ENCODE assay signal across 11 cellular contexts in the genomic region with DNA sequence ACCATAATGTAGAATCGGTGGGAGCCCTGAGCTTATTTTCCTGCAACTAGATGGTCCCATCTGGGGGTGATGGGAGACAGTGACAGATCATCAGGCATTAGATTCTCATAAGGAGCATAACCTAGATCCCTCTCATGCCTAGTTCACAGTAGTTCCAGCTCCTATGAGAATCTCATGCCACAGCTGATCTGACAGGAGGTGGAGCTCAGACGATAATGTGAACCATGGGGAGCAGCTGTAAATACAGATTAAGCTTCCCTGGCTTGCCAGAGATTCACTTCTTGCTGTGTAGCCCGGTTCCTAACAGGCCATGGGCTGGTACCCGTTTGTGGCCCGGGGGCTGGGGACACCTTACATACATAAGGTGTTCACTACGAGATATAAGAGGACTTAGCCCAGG. TPM values are rescaled to one million over a fixed set of nuclear protein-coding genes. Genes with fewer than 3 reads are reported as not detected.
A peak's percentile ranks its signal among the peaks of the same experiment; 100 is the strongest.
DNase-seq lines count a peak whose midpoint lies in the region; ATAC-seq and TF ChIP-seq lines count a peak whose summit lies in the region.
"Had no signal": no experiment of that assay in that cellular context is flagged by ENCODE, and none has a peak within 500 bp of the region (broad histone marks: within the 10 kb centered on the region; RNA-seq: fewer than 3 reads in every experiment).

No MANE protein-coding gene starts in this region.

- CTCF ChIA-PET in T-cell (lab: Charles Lee): interaction anchor here in 1 of 2 donors (0.6 kb wide), 1 partner anchor 129 kb away, joined by 6 read pairs; no protein-coding TSS in a partner anchor

- H3K4me1 ChIP-seq in iPS-20b (ENCODE audit: insufficient read depth, low read length) (peaks cover 6% of the 10 kb centered on the region; the same call in 1 of the 2 replicates), upper lobe of right lung (peaks cover 25% of the 10 kb centered on the region)

- DNase-seq in activated naive CD4-positive, alpha-beta T cell treated with anti-CD3 and anti-CD28 coated beads, Interleukin-2, amount 50 U/mL, for 16 hours: no peak
- DNase-seq in T-cell: no peak
- no peak for DNase-seq in stimulated activated naive CD8-positive, alpha-beta T cell treated with anti-CD3 and anti-CD28 coated beads, Interleukin-15, amount 100 ng/mL, for 72 hours
- DNase-seq in SW480 (ENCODE audit: low spot score): no peak
- DNase-seq in upper lobe of right lung: no peak
- DNase-seq: NCI-H526 treated with DMSO at 0.1 percent for 48 hours, upper lobe of left lung, WERI-Rb-1 had no signal

- peak overlapping the region; percentile 99 for H3K4me3 Mint-ChIP-seq in activated naive CD4-positive, alpha-beta T cell treated with anti-CD3 and anti-CD28 coated beads, Interleukin-2, amount 50 U/mL, for 24 hours
- H3K4me3 Mint-ChIP-seq in T-cell: peak overlapping the region; percentile 92 to 95 (median 94)
- peak overlapping the region; percentile 99 for H3K4me3 Mint-ChIP-seq in stimulated activated naive CD8-positive, alpha-beta T cell treated with anti-CD3 and anti-CD28 coated beads, Interleukin-15, amount 100 ng/mL, for 72 hours

- peaks cover 3% of the 10 kb centered on the region for H3K36me3 Mint-ChIP-seq in activated naive CD4-positive, alpha-beta T cell treated with anti-CD3 and anti-CD28 coated beads, Interleukin-2, amount 50 U/mL, for 24 hours
- H3K36me3 Mint-ChIP-seq in T-cell: no peaks in the 10 kb centered on the region

- H3K27me3 Mint-ChIP-seq in activated naive CD4-positive, alpha-beta T cell treated with anti-CD3 and anti-CD28 coated beads, Interleukin-2, amount 50 U/mL, for 24 hours: no peaks in the 10 kb centered on the region
- H3K27me3 Mint-ChIP-seq in T-cell: no peaks in the 10 kb centered on the region
- no peaks in the 10 kb centered on the region for H3K27me3 Mint-ChIP-seq in stimulated activated naive CD8-positive, alpha-beta T cell treated with anti-CD3 and anti-CD28 coated beads, Interleukin-15, amount 100 ng/mL, for 72 hours

- H3K36me3 ChIP-seq in iPS-20b (ENCODE audit: insufficient read depth, low read depth, low read length): no peaks in the 10 kb centered on the region
- no peaks in the 10 kb centered on the region for H3K36me3 ChIP-seq in upper lobe of right lung
- H3K36me3 ChIP-seq: upper lobe of left lung had no signal

- ATAC-seq in T-cell (replicated peaks in 1 of 4): no peak
- no peak for ATAC-seq in stimulated activated naive CD8-positive, alpha-beta T cell treated with anti-CD3 and anti-CD28 coated beads, Interleukin-15, amount 100 ng/mL, for 72 hours
- ATAC-seq in HG02571 (IDR thresholded peaks at IDR 0.05; ENCODE audit: unreplicated experiment): no peak
- ATAC-seq in upper lobe of right lung: no peak

- H3K9me3 ChIP-seq in iPS-20b (ENCODE audit: insufficient read depth, low read depth, low read length) (no peaks in the 10 kb centered on the region), upper lobe of right lung (no peaks in the 10 kb centered on the region)
- H3K9me3 ChIP-seq: upper lobe of left lung had no signal

- H3K27ac Mint-ChIP-seq in activated naive CD4-positive, alpha-beta T cell treated with anti-CD3 and anti-CD28 coated beads, Interleukin-2, amount 50 U/mL, for 24 hours: peak overlapping the region; percentile 99
- H3K27ac Mint-ChIP-seq in T-cell: peak overlapping the region; percentile 98 to 99
- H3K27ac Mint-ChIP-seq in stimulated activated naive CD8-positive, alpha-beta T cell treated with anti-CD3 and anti-CD28 coated beads, Interleukin-15, amount 100 ng/mL, for 72 hours: peak overlapping the region; percentile 100

- POLR2A ChIA-PET in T-cell (lab: Charles Lee): no interaction called here

- no peak overlapping the region for H3K27ac ChIP-seq in iPS-20b (ENCODE audit: low read length)
- H3K27ac ChIP-seq in upper lobe of right lung: no peak overlapping the region

- H3K9me3 Mint-ChIP-seq in activated naive CD4-positive, alpha-beta T cell treated with anti-CD3 and anti-CD28 coated beads, Interleukin-2, amount 50 U/mL, for 24 hours: no peaks in the 10 kb centered on the region
- H3K9me3 Mint-ChIP-seq in T-cell: no peaks in the 10 kb centered on the region
- no peaks in the 10 kb centered on the region for H3K9me3 Mint-ChIP-seq in stimulated activated naive CD8-positive, alpha-beta T cell treated with anti-CD3 and anti-CD28 coated beads, Interleukin-15, amount 100 ng/mL, for 72 hours

- no peaks in the 10 kb centered on the region for H3K27me3 ChIP-seq in iPS-20b (ENCODE audit: insufficient read depth, low read length)
- no peaks in the 10 kb centered on the region for H3K27me3 ChIP-seq in upper lobe of right lung
- H3K27me3 ChIP-seq: upper lobe of left lung had no signal

- peaks cover 35% of the 10 kb centered on the region for H3K4me1 Mint-ChIP-seq in activated naive CD4-positive, alpha-beta T cell treated with anti-CD3 and anti-CD28 coated beads, Interleukin-2, amount 50 U/mL, for 24 hours
- peaks cover 38 to 44% (median 38%) of the 10 kb centered on the region in 3 donors for H3K4me1 Mint-ChIP-seq in T-cell
- peaks cover 38% of the 10 kb centered on the region for H3K4me1 Mint-ChIP-seq in stimulated activated naive CD8-positive, alpha-beta T cell treated with anti-CD3 and anti-CD28 coated beads, Interleukin-15, amount 100 ng/mL, for 72 hours

- H3K9ac ChIP-seq in iPS-20b (ENCODE audit: low read depth, low read length): peak overlapping the region; percentile 97; the same call in 1 of the 2 replicates

- no peak for TF ChIP-seq CTCF in upper lobe of right lung (IDR thresholded peaks at IDR 0.05)

- intact Hi-C loops in upper lobe of right lung (cut with DNase I): no loop called here

- peak overlapping the region; percentile 97 for H3K4me3 ChIP-seq in iPS-20b (ENCODE audit: low read length)
- H3K4me3 ChIP-seq in upper lobe of right lung: no peak overlapping the region

RNA-seq across cellular contexts. Expression of a gene that starts 1.2 kb away (rescaled TPM):
- total RNA-seq in T-cell: 10 to 100 TPM; 48.8 to 57.2 (median 52.7) TPM
- 96.6 TPM for total RNA-seq in upper lobe of right lung
